ENCODE assay signal across 11 cellular contexts in genomic region chr3:5002174-5002870, GRCh38.
DNase-seq lines count a peak whose midpoint lies in the region; ATAC-seq lines count a peak whose summit lies in the region.
"Had no signal": no experiment of that assay in that cellular context is flagged by ENCODE, and none has a peak within 500 bp of the region (broad histone marks: within the 10 kb centered on the region; RNA-seq: fewer than 3 reads in every experiment).

No MANE protein-coding gene starts in this region.

- DNase-seq in activated CD4-positive, CD25-positive, alpha-beta regulatory T cell (lab: John Stamatoyannopoulos, UW), result no peak
- DNase-seq in activated CD8-positive, alpha-beta memory T cell treated with anti-CD3 and anti-CD28 coated beads, Interleukin-2, amount 50 U/mL, for 4 hours, result peak; percentile 54
- peak; percentile 27 to 32 for DNase-seq in stimulated activated CD8-positive, alpha-beta memory T cell treated with anti-CD3 and anti-CD28 coated beads, Interleukin-7, amount 100 ng/mL, for 1 hour (ENCODE audit: low read depth in 2 of 2)
- no peak for DNase-seq in NCI-H1930 (lab: John Stamatoyannopoulos, UW)
- DNase-seq in CD1c-positive myeloid dendritic cell (ENCODE audit: extremely low spot score), result no peak
- DNase-seq in NCI-H345 (lab: John Stamatoyannopoulos, UW), result no peak
- DNase-seq: NCI-H1417, Right ventricle myocardium superior had no signal

- no peaks in the 10 kb centered on the region for H3K9me3 ChIP-seq in iPS-15b (ENCODE audit: control insufficient read depth, insufficient read depth, low read length)
- H3K9me3 ChIP-seq: A549 had no signal

- no peaks in the 10 kb centered on the region for H3K36me3 ChIP-seq in iPS-15b (ENCODE audit: control insufficient read depth, insufficient read depth, low read length)

- H3K9ac ChIP-seq in iPS-15b (ENCODE audit: low read depth, low read length), result peak overlapping the region; percentile 26

- peak; percentile 5 to 44 for ATAC-seq in activated CD4-positive, CD25-positive, alpha-beta regulatory T cell treated with anti-CD3 and anti-CD28 coated beads, Interleukin-2, amount 50 U/mL, for 24 hours
- ATAC-seq: A549 had no signal

- peaks cover 2% of the 10 kb centered on the region for H3K4me1 ChIP-seq in iPS-15b (ENCODE audit: control insufficient read depth, insufficient read depth, low read length)

- H3K27me3 ChIP-seq in iPS-15b (ENCODE audit: control insufficient read depth, insufficient read depth, low read length), result no peaks in the 10 kb centered on the region

- H3K4me3 ChIP-seq in iPS-15b (ENCODE audit: low read depth, low read length), result no peak overlapping the region
- H3K4me3 ChIP-seq: A549 had no signal

Comparison
In these comparisons a context has a peak if more than half of its experiments do, and no peak if none do; other contexts are left out.
1. DNase-seq: peak in activated CD8-positive, alpha-beta memory T cell treated with anti-CD3 and anti-CD28 coated beads, Interleukin-2, amount 50 U/mL, for 4 hours (single experiment) and stimulated activated CD8-positive, alpha-beta memory T cell treated with anti-CD3 and anti-CD28 coated beads, Interleukin-7, amount 100 ng/mL, for 1 hour (2 of 2); none in activated CD4-positive, CD25-positive, alpha-beta regulatory T cell (0 of 4), NCI-H1930 (0 of 2), CD1c-positive myeloid dendritic cell (single experiment) and NCI-H345 (single experiment).